In genomic region chr6:165637591-165637990, GRCh38 we compare ENCODE assay signal across 26 cellular contexts. TPM values are rescaled to one million over a fixed set of nuclear protein-coding genes. Genes with fewer than 3 reads are reported as not detected.
DNase-seq lines count a peak whose midpoint lies in the region; ATAC-seq, FAIRE-seq and TF ChIP-seq lines count a peak whose summit lies in the region.
"Had no signal": no experiment of that assay in that cellular context is flagged by ENCODE, and none has a peak within 500 bp of the region (broad histone marks: within the 10 kb centered on the region; RNA-seq: fewer than 3 reads in every experiment).

No MANE protein-coding gene starts in this region.

- H3K36me3 ChIP-seq in heart left ventricle (no peaks in the 10 kb centered on the region), endothelial cell of umbilical vein (ENCODE audit: control insufficient read depth in 2 of 2, extremely low read depth in 1 of 2, insufficient read depth in 2 of 2, low read length in 2 of 2) (no peaks in the 10 kb centered on the region)
- H3K36me3 ChIP-seq: BE2C, upper lobe of left lung had no signal

- H4K20me1 ChIP-seq in endothelial cell of umbilical vein (replicated peaks; ENCODE audit: control insufficient read depth, extremely low read depth, insufficient read depth, low read length) = no peaks in the 10 kb centered on the region

- intact Hi-C loops in heart left ventricle (cut with DNase I) (no loop called here), cardiac septum (cut with DNase I) (no loop called here), endothelial cell of umbilical vein (cut with micrococcal nuclease) (loop anchor here (2.0 kb wide), 1 partner anchor 63 kb away; no protein-coding TSS in a partner anchor)

- no peaks in the 10 kb centered on the region for H3K9me1 ChIP-seq in endothelial cell of umbilical vein (replicated peaks; ENCODE audit: control insufficient read depth, extremely low read depth, insufficient read depth, low read length)

- no peak overlapping the region for H3K9ac ChIP-seq in endothelial cell of umbilical vein (replicated peaks; ENCODE audit: extremely low read depth, insufficient read depth, low read length)

- H3K27me3 ChIP-seq in heart left ventricle = no peaks in the 10 kb centered on the region
- peaks cover 0 to 2% of the 10 kb centered on the region in 2 experiments for H3K27me3 ChIP-seq in endothelial cell of umbilical vein (ENCODE audit: control insufficient read depth in 2 of 2, insufficient read depth in 2 of 2, low read length in 2 of 2)
- H3K27me3 ChIP-seq: BE2C, upper lobe of left lung had no signal

- H3K27ac ChIP-seq in heart left ventricle (peak overlapping the region in 2 of 12 donors; percentile 22 to 29), endothelial cell of umbilical vein (ENCODE audit: insufficient read depth, low read depth, low read length) (no peak overlapping the region)
- H3K27ac ChIP-seq: SK-N-MC, skin epidermis, upper lobe of left lung had no signal

- H3K79me2 ChIP-seq in endothelial cell of umbilical vein (ENCODE audit: control insufficient read depth, insufficient read depth, low read length) = no peaks in the 10 kb centered on the region

- DNase-seq in heart left ventricle = no peak
- no peak for DNase-seq in cardiac septum (ENCODE audit: low spot score)
- peak; percentile 21 for DNase-seq in endothelial cell of umbilical vein (ENCODE audit: low read depth, low spot score)
- peak; percentile 47 for DNase-seq in myocyte (ENCODE audit: low read depth)
- DNase-seq in GM12892 (ENCODE audit: insufficient read length) = no peak
- no peak for DNase-seq in central memory CD4-positive, alpha-beta T cell
- DNase-seq: activated CD4-positive, alpha-beta T cell treated with anti-CD3 and anti-CD28 coated beads for 4 hours; activated CD8-positive, alpha-beta memory T cell treated with anti-CD3 and anti-CD28 coated beads for 24 hours; activated T-cell treated with anti-CD3 and anti-CD28 coated beads, Interleukin-2, amount 50 U/mL, for 1 hour; BE2C; dermis blood vessel endothelial cell; DMS153; NCI-H1092 treated with DMSO at 0.1 percent for 48 hours; NCI-H187 treated with DMSO at 0.1 percent for 48 hours; NCI-H2227 treated with DMSO at 0.1 percent for 48 hours; posterior cingulate gyrus; stimulated activated CD4-positive, alpha-beta T cell treated with anti-CD3 and anti-CD28 coated beads, Interleukin-1b, Interleukin-23, amount 100 ng/mL, for 48 hours; T-helper 2 cell; upper lobe of left lung had no signal

- ATAC-seq in heart left ventricle = peak in 1 of 4 donors; percentile 43
- ATAC-seq in HG03097 (IDR thresholded peaks at IDR 0.05; ENCODE audit: low FRiP score, unreplicated experiment) = no peak
- no peak for ATAC-seq in GM21390 (IDR thresholded peaks at IDR 0.05; ENCODE audit: unreplicated experiment)

- dilution Hi-C loops in endothelial cell of umbilical vein (cut with MboI; ENCODE audit: extremely low pct_ligation_motif_present, low sequenced_read_pairs) = no loop called here

- H2AFZ ChIP-seq in endothelial cell of umbilical vein (ENCODE audit: low read depth, low read length) = peak overlapping the region; percentile 32

- BruUV-seq in endothelial cell of umbilical vein (replicated peaks; lab: Mats Ljungman, UMichigan) = no TSS peak

- CTCF ChIA-PET in endothelial cell of umbilical vein (lab: Charles Lee) = interaction anchor here (1.0 to 4.7 kb wide), 3 partner anchors 39 to 198 kb away, joined by 4 to 34 read pairs (median 12); no protein-coding TSS in a partner anchor

- FAIRE-seq in endothelial cell of umbilical vein (lab: Jason Lieb, UNC) = no peak
- no peak for FAIRE-seq in GM12892 (lab: Jason Lieb, UNC)
- FAIRE-seq: A204.1, H54 had no signal

- H3K9me3 ChIP-seq in heart left ventricle (no peaks in the 10 kb centered on the region), endothelial cell of umbilical vein (replicated peaks; ENCODE audit: control insufficient read depth, insufficient read depth, low read length) (no peaks in the 10 kb centered on the region)
- H3K9me3 ChIP-seq: BE2C, upper lobe of left lung had no signal

- POLR2A ChIA-PET in endothelial cell of umbilical vein (lab: Charles Lee) = no interaction called here

- H3K4me1 ChIP-seq in heart left ventricle (peaks cover 0 to 52% (median 25%) of the 10 kb centered on the region in 12 donors), endothelial cell of umbilical vein (ENCODE audit: control insufficient read depth, extremely low read depth, insufficient read depth, low read length) (no peaks in the 10 kb centered on the region)
- H3K4me1 ChIP-seq: BE2C, upper lobe of left lung had no signal

- TF ChIP-seq POLR2A in heart left ventricle (IDR thresholded peaks at IDR 0.05) (no peak), endothelial cell of umbilical vein (IDR thresholded peaks at IDR 0.05; ENCODE audit: low read depth, low read length) (no peak), GM12892 (IDR thresholded peaks at IDR 0.05; ENCODE audit: low read depth, low read length) (no peak)

- TF ChIP-seq CTCF in heart left ventricle (IDR thresholded peaks at IDR 0.05) = no peak
- TF ChIP-seq CTCF in endothelial cell of umbilical vein (IDR thresholded peaks at IDR 0.05; ENCODE audit: extremely low read depth in 1 of 2, insufficient read depth in 1 of 2, low read depth in 1 of 2, low read length in 2 of 2) = no peak

- H3K4me3 ChIP-seq in heart left ventricle (peak overlapping the region in 8 of 12 donors; percentile 4 to 19 (median 10)), endothelial cell of umbilical vein (replicated peaks in 1 of 3; ENCODE audit: insufficient read depth in 1 of 3, low read depth in 1 of 3, low read length in 3 of 3) (no peak overlapping the region)
- H3K4me3 ChIP-seq: SK-N-MC, skin epidermis, upper lobe of left lung had no signal

- 38 to 49% (median 42%) methylated on average over 11 of the region's 11 CpGs for WGBS in heart left ventricle, 4 donors

- no peak overlapping the region for H3K4me2 ChIP-seq in endothelial cell of umbilical vein (ENCODE audit: insufficient read depth, low read length)

TF ChIP-seq in endothelial cell of umbilical vein, 7 proteins besides CTCF, POLR2A, EP300 and RAD21:
- no peak for TF ChIP-seq MYC (IDR thresholded peaks at IDR 0.05; ENCODE audit: low read depth, low read length)
- TF ChIP-seq GATA2 (IDR thresholded peaks at IDR 0.05; ENCODE audit: insufficient read depth, insufficient read length, low read depth, low read length) = no peak
- TF ChIP-seq FOS (IDR thresholded peaks at IDR 0.05; ENCODE audit: borderline replicate concordance, insufficient read depth, low read length) = no peak

RNA-seq across cellular contexts. Expression of gene PDE10A, which starts 25.4 kb away (rescaled TPM):
- total RNA-seq in heart left ventricle = 10 to 100 TPM in 8 of 9 donors, 1 to 10 TPM in 1; 8.6 to 22.4 (median 12.8) TPM
- 10 to 100 TPM in 1 of 2 donors, 1 to 10 TPM in 1; 4.2 to 17.7 TPM for polyA plus RNA-seq in heart left ventricle
- total RNA-seq in cardiac septum = 25.1 TPM
- total RNA-seq in endothelial cell of umbilical vein = 2.9 and 6.5 TPM in 2 replicates
- polyA plus RNA-seq in endothelial cell of umbilical vein = 0.86 and 1.1 TPM in 2 replicates
- polyA plus RNA-seq in endothelial cell of umbilical vein (2011; cell fraction: cytosol; rRNA removed) = 0.74 and 0.80 TPM in 2 replicates
- 2.1 and 2.4 TPM in 2 replicates for polyA plus RNA-seq in endothelial cell of umbilical vein (2011; cell fraction: nucleus; rRNA removed)
- 2.1 and 7.1 TPM in 2 replicates for polyA plus RNA-seq in endothelial cell of umbilical vein (2012)
- 4.8 and 6.2 TPM in 2 replicates for polyA minus RNA-seq in endothelial cell of umbilical vein
- polyA minus RNA-seq in endothelial cell of umbilical vein (2011; cell fraction: cytosol; rRNA and poly(A)+ RNA removed) = 94.2 TPM
- polyA minus RNA-seq in endothelial cell of umbilical vein (2011; cell fraction: nucleus; rRNA and poly(A)+ RNA removed) = 7.5 and 8.2 TPM in 2 replicates
- total RNA-seq in myocyte = 15.8 and 16.2 TPM in 2 replicates
- 7.1 TPM for polyA plus RNA-seq in myocyte (2012)
- 0.11 TPM for polyA plus RNA-seq in GM12892 (2012; ENCODE audit: missing spikeins)
- total RNA-seq: G401 had no signal

Comparison
In these comparisons a context has a peak if more than half of its experiments do, and no peak if none do; other contexts are left out.
1. DNase-seq: peak in endothelial cell of umbilical vein (single experiment) and myocyte (single experiment); none in heart left ventricle (0 of 5), cardiac septum (single experiment), GM12892 (single experiment) and central memory CD4-positive, alpha-beta T cell (single experiment).
2. H3K4me3 ChIP-seq: peak in heart left ventricle (8 of 12); none in endothelial cell of umbilical vein (0 of 3).